Comparison of ENCODE assay signal across 1 cellular context in the genomic region with DNA sequence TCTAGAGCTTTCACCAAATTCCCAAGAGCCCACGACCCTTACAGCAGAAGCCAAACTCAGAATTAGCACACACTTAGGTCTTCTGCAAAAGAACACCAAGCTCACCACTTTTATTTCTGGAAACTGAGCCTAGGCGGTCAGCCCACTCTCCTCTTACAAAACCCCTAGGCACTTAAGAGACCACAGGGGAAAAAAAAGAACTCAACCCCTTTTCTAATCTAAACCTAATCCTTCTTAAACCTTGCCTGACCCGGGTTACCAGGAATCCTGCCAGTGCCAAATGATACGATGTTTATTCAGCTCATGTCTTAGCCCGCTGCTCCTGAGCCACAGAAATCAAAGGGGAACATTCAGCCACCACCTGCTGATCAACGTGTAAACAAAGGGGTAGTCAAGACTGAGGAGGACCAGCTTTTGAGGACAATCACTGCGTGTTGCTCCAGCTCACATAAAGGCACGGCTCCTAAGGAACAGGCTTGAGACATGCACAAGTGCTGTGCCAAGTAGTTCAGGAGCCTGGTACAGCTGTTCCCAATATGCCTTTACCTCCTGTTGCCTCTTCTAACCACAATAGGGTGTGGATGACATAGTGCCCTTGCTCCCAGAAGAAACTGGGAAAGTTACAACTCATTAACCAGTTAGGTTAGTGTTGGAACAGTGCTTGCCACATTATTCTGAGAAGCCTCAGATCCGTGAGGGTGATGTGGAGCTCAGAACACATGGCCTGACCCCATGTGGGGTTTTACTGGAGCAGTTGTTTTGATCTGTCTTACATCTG.
TF ChIP-seq lines count a peak whose summit lies in the region.

No MANE protein-coding gene starts in this region.

TF ChIP-seq in HCT116, 20 proteins besides CTCF, POLR2A, EP300 and RAD21:
- TF ChIP-seq, protein P1, sequence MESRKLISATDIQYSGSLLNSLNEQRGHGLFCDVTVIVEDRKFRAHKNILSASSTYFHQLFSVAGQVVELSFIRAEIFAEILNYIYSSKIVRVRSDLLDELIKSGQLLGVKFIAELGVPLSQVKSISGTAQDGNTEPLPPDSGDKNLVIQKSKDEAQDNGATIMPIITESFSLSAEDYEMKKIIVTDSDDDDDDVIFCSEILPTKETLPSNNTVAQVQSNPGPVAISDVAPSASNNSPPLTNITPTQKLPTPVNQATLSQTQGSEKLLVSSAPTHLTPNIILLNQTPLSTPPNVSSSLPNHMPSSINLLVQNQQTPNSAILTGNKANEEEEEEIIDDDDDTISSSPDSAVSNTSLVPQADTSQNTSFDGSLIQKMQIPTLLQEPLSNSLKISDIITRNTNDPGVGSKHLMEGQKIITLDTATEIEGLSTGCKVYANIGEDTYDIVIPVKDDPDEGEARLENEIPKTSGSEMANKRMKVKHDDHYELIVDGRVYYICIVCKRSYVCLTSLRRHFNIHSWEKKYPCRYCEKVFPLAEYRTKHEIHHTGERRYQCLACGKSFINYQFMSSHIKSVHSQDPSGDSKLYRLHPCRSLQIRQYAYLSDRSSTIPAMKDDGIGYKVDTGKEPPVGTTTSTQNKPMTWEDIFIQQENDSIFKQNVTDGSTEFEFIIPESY (IDR thresholded peaks at IDR 0.05; ENCODE audit: extremely low read depth, insufficient replicate concordance, low read length), result no peak
- TF ChIP-seq JUND (IDR thresholded peaks at IDR 0.05) (peak; percentile 27; the same call in 1 of the 2 replicates), CEBPB (IDR thresholded peaks at IDR 0.05; ENCODE audit: low read depth) (peak; percentile 13; the same call in 1 of the 2 replicates), SP1 (IDR thresholded peaks at IDR 0.05; ENCODE audit: low read depth) (peak; percentile 58), POLR2AphosphoS5 (IDR thresholded peaks at IDR 0.05; ENCODE audit: low read depth, low read length) (no peak), EZH2 (IDR thresholded peaks at IDR 0.05) (no peak), SRF (IDR thresholded peaks at IDR 0.05; ENCODE audit: low read depth) (no peak), CBX3 (IDR thresholded peaks at IDR 0.05; ENCODE audit: low read depth) (peak; percentile 42; the same call in 1 of the 2 replicates), TCF7L2 (IDR thresholded peaks at IDR 0.05; ENCODE audit: borderline replicate concordance, extremely low read depth, insufficient read depth, insufficient read length) (peak; percentile 28)
- TF ChIP-seq, protein P2, sequence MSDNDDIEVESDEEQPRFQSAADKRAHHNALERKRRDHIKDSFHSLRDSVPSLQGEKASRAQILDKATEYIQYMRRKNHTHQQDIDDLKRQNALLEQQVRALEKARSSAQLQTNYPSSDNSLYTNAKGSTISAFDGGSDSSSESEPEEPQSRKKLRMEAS (IDR thresholded peaks at IDR 0.05), result 0 out of 2 replicates have a peak, but pooled peaks have one; percentile 33
TF ChIP-seq in HCT116: peak in this region for 6.
